Comparison of ENCODE assay signal across 2 cellular contexts in the genomic region with DNA sequence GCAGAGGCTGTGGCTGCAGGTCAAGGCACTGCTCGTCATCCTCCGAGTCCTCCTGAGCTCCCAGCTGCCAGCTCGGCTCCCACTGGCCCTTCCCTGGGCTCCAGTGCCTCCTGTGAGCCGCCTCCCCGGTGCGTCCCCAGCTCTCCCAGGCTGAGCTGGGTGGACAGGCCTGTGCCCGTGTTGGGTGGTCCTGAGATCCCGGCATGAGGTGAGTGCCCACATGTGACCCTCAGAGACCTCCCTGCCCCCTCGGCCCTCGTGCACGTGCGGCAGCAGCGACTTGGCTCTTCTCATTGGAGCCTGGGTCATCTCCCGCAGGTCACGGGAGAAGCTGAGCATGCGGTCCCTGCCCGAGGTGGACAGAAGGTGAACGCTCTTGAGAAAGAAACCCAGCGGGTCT.
TF ChIP-seq lines count a peak whose summit lies in the region.

No MANE protein-coding gene starts in this region.

TF ChIP-seq in HEK293, 187 proteins besides CTCF, POLR2A, EP300 and RAD21:
- TF ChIP-seq KLF9 (tag by site-specific recombination; IDR thresholded peaks at IDR 0.05; ENCODE audit: low read depth) (no peak), YY1 (tag by site-specific recombination; IDR thresholded peaks at IDR 0.05) (no peak), ZNF239 (tag by site-specific recombination; IDR thresholded peaks at IDR 0.05) (no peak), GLIS1 (tag by site-specific recombination; IDR thresholded peaks at IDR 0.05) (peak; percentile 34; the same call in 1 of the 2 replicates)
- TF ChIP-seq, protein P1, sequence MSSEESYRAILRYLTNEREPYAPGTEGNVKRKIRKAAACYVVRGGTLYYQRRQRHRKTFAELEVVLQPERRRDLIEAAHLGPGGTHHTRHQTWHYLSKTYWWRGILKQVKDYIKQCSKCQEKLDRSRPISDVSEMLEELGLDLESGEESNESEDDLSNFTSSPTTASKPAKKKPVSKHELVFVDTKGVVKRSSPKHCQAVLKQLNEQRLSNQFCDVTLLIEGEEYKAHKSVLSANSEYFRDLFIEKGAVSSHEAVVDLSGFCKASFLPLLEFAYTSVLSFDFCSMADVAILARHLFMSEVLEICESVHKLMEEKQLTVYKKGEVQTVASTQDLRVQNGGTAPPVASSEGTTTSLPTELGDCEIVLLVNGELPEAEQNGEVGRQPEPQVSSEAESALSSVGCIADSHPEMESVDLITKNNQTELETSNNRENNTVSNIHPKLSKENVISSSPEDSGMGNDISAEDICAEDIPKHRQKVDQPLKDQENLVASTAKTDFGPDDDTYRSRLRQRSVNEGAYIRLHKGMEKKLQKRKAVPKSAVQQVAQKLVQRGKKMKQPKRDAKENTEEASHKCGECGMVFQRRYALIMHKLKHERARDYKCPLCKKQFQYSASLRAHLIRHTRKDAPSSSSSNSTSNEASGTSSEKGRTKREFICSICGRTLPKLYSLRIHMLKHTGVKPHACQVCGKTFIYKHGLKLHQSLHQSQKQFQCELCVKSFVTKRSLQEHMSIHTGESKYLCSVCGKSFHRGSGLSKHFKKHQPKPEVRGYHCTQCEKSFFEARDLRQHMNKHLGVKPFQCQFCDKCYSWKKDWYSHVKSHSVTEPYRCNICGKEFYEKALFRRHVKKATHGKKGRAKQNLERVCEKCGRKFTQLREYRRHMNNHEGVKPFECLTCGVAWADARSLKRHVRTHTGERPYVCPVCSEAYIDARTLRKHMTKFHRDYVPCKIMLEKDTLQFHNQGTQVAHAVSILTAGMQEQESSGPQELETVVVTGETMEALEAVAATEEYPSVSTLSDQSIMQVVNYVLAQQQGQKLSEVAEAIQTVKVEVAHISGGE (tag by site-specific recombination; conservative IDR thresholded peaks at IDR 0.05; ENCODE audit: low read depth) = no peak

TF ChIP-seq in K562, 482 proteins besides CTCF, POLR2A, EP300 and RAD21:
- TF ChIP-seq SIN3B (IDR thresholded peaks at IDR 0.05; ENCODE audit: low read depth) = no peak
- no peak for TF ChIP-seq TBL1XR1 (IDR thresholded peaks at IDR 0.05; ENCODE audit: low read length in 2 of 2)
- TF ChIP-seq RBM22 (IDR thresholded peaks at IDR 0.05; ENCODE audit: low read depth, low read length, poor library complexity, severe bottlenecking) = peak; percentile 24
